11 cellular contexts compared by ENCODE assay signal in the genomic region with DNA sequence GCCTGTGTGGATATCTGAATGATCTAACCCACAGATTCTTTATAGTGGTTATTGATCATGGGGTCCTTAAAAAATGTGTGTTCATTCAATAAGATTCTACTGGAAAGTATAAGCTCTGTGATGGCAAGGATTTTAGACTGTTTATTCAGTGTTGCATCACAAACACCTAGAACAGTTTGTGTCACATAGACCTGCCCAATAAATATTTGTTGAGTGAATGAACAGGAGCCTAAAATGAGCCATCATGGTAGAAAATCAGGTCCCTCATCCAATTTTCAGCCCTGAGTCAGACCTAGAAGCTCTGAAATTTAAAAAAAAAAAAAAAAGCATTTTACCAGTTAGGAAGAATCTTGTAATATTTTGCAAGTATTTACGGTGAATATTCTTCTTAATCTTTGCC. TPM values are rescaled to one million over a fixed set of nuclear protein-coding genes. Genes with fewer than 3 reads are reported as not detected.
"Had no signal": no experiment of that assay in that cellular context is flagged by ENCODE, and none has a peak within 500 bp of the region (broad histone marks: within the 10 kb centered on the region; RNA-seq: fewer than 3 reads in every experiment).

No MANE protein-coding gene starts in this region.

- ATAC-seq: GM23338, HCT116 had no signal

- H2AFZ ChIP-seq: GM23338 had no signal

- H3K27ac ChIP-seq: KMS-11 had no signal

- FAIRE-seq: H1, H54, HTR-8/SVneo had no signal

- H3K4me2 ChIP-seq: GM23338, KMS-11 had no signal

- H3K4me3 ChIP-seq: GM23338 had no signal

- H3K9ac ChIP-seq: KMS-11 had no signal

- DNase-seq: H9, HFFc6, KBM-7 had no signal

RNA-seq across cellular contexts. Expression of a gene that starts 2.3 kb away (rescaled TPM):
- total RNA-seq: GM23338, H1, H9, HFFc6, HT-29 had no signal
- polyA plus RNA-seq: GM23338, H1, IgD-negative memory B cell had no signal

RNA-seq across cellular contexts. Expression of a gene that starts 47.2 kb away (rescaled TPM):
- total RNA-seq: GM23338, H1, H9, HFFc6, HT-29 had no signal
- polyA plus RNA-seq: GM23338, H1 had no signal
